Comparison of ENCODE assay signal across 8 cellular contexts in the genomic region with DNA sequence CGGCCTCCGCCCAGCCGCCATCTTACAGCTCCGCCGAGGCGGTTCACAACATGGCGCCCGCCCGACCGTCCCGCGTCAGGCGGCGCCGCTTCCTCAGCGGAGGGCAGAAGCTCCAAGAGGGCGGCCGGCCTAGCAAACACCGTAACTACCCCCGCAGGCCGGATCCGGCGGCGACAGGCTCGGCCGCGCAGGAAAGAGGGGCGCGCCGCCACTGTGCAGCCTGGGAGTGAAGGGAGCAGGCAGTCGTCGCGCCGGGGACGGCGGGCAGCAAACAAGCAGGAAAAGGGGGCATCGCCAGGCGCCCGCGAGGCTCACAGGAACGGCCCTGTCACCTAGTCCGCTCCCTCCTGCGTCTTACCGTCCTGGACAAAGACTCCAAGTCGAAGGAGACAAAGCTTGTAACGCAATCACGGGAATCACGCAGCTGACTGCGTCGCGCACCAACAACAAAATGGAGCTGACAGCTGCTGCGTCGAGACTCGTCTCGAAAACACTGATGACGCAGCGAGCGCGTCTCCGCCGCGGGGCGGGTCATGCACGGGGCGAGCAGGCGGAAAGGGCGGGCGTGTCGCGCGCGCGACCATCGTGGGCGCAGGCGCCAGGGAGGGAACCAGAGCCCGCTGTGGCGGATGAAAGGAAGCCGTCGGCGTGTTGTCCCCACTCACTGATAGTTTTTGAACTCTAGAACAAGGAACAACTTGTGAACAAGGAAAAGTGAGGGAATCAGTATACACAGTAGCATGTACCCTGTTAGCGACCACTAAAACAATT. TPM values are rescaled to one million over a fixed set of nuclear protein-coding genes. Genes with fewer than 3 reads are reported as not detected.
DNase-seq lines count a peak whose midpoint lies in the region; TF ChIP-seq lines count a peak whose summit lies in the region.

Gene CLK1, minus strand, starts transcription at position 453 of the 771 bp plus-strand sequence. CDS start 2,796 bp downstream, outside the sequence.

- peak within 1 kb of the TSS; percentile 61 for H3K4me2 ChIP-seq in neuronal stem cell (ENCODE audit: insufficient read depth, low read length, poor library complexity, severe bottlenecking)

- peak within 1 kb of the TSS; percentile 80 for H4K91ac ChIP-seq in neuronal stem cell (ENCODE audit: low read depth, low read length, poor library complexity)

- peak within 1 kb of the TSS; percentile 99 for H3K27ac Mint-ChIP-seq in HFFc6

- H2BK15ac ChIP-seq in neuronal stem cell (ENCODE audit: low read length): peak within 1 kb of the TSS; percentile 60

- no peaks in the 10 kb centered on the region for H3K27me3 ChIP-seq in neuronal stem cell (ENCODE audit: control insufficient read depth in 3 of 3, insufficient read depth in 3 of 3, low read depth in 1 of 3, low read length in 3 of 3)
- no peaks in the 10 kb centered on the region for H3K27me3 ChIP-seq in subcutaneous abdominal adipose tissue (ENCODE audit: control insufficient read depth in 5 of 5, insufficient read depth in 4 of 5, low read length in 5 of 5)

- H3K4me1 ChIP-seq in neuronal stem cell (ENCODE audit: control insufficient read depth in 2 of 2, insufficient read depth in 1 of 2, low read depth in 1 of 2, low read length in 2 of 2) (peaks cover 0 to 9% of the 10 kb centered on the region in 2 donors), subcutaneous abdominal adipose tissue (ENCODE audit: control insufficient read depth in 5 of 5, insufficient read depth in 5 of 5, low read length in 5 of 5) (peaks cover 4 to 51% (median 42%) of the 10 kb centered on the region in 5 donors)

- H3K4me3 ChIP-seq in neuronal stem cell (ENCODE audit: low read length in 2 of 2) (peak within 1 kb of the TSS; percentile 84 to 98), subcutaneous abdominal adipose tissue (ENCODE audit: low read depth in 1 of 5, low read length in 5 of 5) (peak within 1 kb of the TSS; percentile 83 to 98 (median 93))

- in situ Hi-C loops in SK-MEL-5 (cut with HindIII; ENCODE audit: low pct_unique_long_range_greater_than_20kb, low sequenced_read_pairs): no loop called here

- peaks cover 4% of the 10 kb centered on the region for H3K79me1 ChIP-seq in neuronal stem cell (ENCODE audit: low read depth, low read length)

- peak; percentile 84 for DNase-seq in GM04504 (ENCODE audit: low read depth)
- peak; percentile 90 for DNase-seq in HFFc6
- peak; percentile 96 for DNase-seq in NAMALWA (ENCODE audit: low spot score)
- DNase-seq in SK-MEL-5 (ENCODE audit: low read depth, low spot score): peak; percentile 92
- peak; percentile 97 for DNase-seq in activated naive CD4-positive, alpha-beta T cell treated with Interleukin-2 at 50 U/mL for 16 hours
- peak; percentile 93 for DNase-seq in foreskin melanocyte
- peak; percentile 78 for DNase-seq in neuronal stem cell (ENCODE audit: low spot score)

- peak within 1 kb of the TSS; percentile 77 for H3K27ac ChIP-seq in neuronal stem cell (replicated peaks; ENCODE audit: low read length)
- peak within 1 kb of the TSS; percentile 100 for H3K27ac ChIP-seq in subcutaneous abdominal adipose tissue (ENCODE audit: low read depth, low read length)

- H3K18ac ChIP-seq in neuronal stem cell (ENCODE audit: low read length): peak within 1 kb of the TSS; percentile 99

- WGBS in neuronal stem cell (ENCODE audit: extremely low coverage in 2 of 2, insufficient read length in 2 of 2, insufficient replicate concordance in 1 of 2), 2 donors: no CpG with 5 or more reads among the region's 82 CpGs

- no peaks in the 10 kb centered on the region for H3K9me3 ChIP-seq in neuronal stem cell (replicated peaks in 1 of 2; ENCODE audit: control insufficient read depth in 2 of 2, insufficient read depth in 1 of 2, low read depth in 1 of 2, low read length in 2 of 2)
- no peaks in the 10 kb centered on the region for H3K9me3 ChIP-seq in subcutaneous abdominal adipose tissue (ENCODE audit: control insufficient read depth in 5 of 5, low read length in 5 of 5)

- H2BK5ac ChIP-seq in neuronal stem cell (ENCODE audit: low read length): no peak within 1 kb of the TSS

- H3K36me3 Mint-ChIP-seq in HFFc6 (ENCODE audit: low read depth): peaks cover 48% of the 10 kb centered on the region

- peak within 1 kb of the TSS; percentile 98 for H3K9ac ChIP-seq in neuronal stem cell (ENCODE audit: low read depth, low read length, poor library complexity)
- H3K9ac ChIP-seq in subcutaneous abdominal adipose tissue (ENCODE audit: low read length in 5 of 5): peak within 1 kb of the TSS; percentile 94 to 99 (median 97)

- H3K9me3 Mint-ChIP-seq in HFFc6: no peaks in the 10 kb centered on the region

- TF ChIP-seq CTCF in HFFc6 (IDR thresholded peaks at IDR 0.05): no peak

- peak within 1 kb of the TSS; percentile 23 for H2AK5ac ChIP-seq in neuronal stem cell (ENCODE audit: low read depth, low read length)

- peaks cover 50% of the 10 kb centered on the region for H3K4me1 Mint-ChIP-seq in HFFc6 (ENCODE audit: low read depth)

- peak within 1 kb of the TSS; percentile 95 for H3K4me3 Mint-ChIP-seq in HFFc6

- no peak within 1 kb of the TSS for H3K14ac ChIP-seq in neuronal stem cell (ENCODE audit: low read length)

- H2BK120ac ChIP-seq in neuronal stem cell (ENCODE audit: low read depth, low read length): no peak within 1 kb of the TSS

- H3K27me3 Mint-ChIP-seq in HFFc6 (ENCODE audit: insufficient read depth): peaks cover 4% of the 10 kb centered on the region

- no peak within 1 kb of the TSS for H4K8ac ChIP-seq in neuronal stem cell (ENCODE audit: low read depth, low read length)

- H2BK12ac ChIP-seq in neuronal stem cell (ENCODE audit: low read length): no peak within 1 kb of the TSS

- H2AFZ ChIP-seq in neuronal stem cell (ENCODE audit: low read length): peak within 1 kb of the TSS; percentile 90

- H3K36me3 ChIP-seq in neuronal stem cell (replicated peaks in 1 of 2; ENCODE audit: control insufficient read depth in 2 of 2, insufficient read depth in 2 of 2, low read length in 2 of 2): peaks cover 2 to 36% of the 10 kb centered on the region in 2 donors
- H3K36me3 ChIP-seq in subcutaneous abdominal adipose tissue (ENCODE audit: control insufficient read depth in 5 of 5, insufficient read depth in 5 of 5, low read length in 5 of 5): peaks cover 3 to 12% (median 7%) of the 10 kb centered on the region in 5 donors

- peak within 1 kb of the TSS; percentile 94 for H3K23ac ChIP-seq in neuronal stem cell (ENCODE audit: low read depth, low read length, poor library complexity)

- H3K4ac ChIP-seq in neuronal stem cell (ENCODE audit: low read length): peak within 1 kb of the TSS; percentile 30

RNA-seq across cellular contexts. Expression of gene CLK1, which starts in this region (rescaled TPM):
- 10 to 100 TPM; 25.8 to 28.3 (median 27.3) TPM for total RNA-seq in HFFc6 (2021; fragmentation: NEBNext Ultra II Directional; extraction: Animal tissue kit (Norgen Biotek cat#: 25700))
- 66.8 and 67.0 TPM in 2 replicates for total RNA-seq in SK-MEL-5 (2014; rRNA removed; shearing (Covaris generic))
- 15.8 and 16.3 TPM in 2 replicates for polyA plus RNA-seq in SK-MEL-5 (2015; cell fraction: cytosol; rRNA removed)
- 370 and 544 TPM in 2 replicates for polyA plus RNA-seq in SK-MEL-5 (2015; cell fraction: nucleus; rRNA removed)
- polyA plus RNA-seq in neuronal stem cell (2013, experiment 1 of 2): 72.0 TPM
- 71.3 TPM for polyA plus RNA-seq in neuronal stem cell (2013, experiment 2 of 2)

Comparison
In these comparisons a context has a peak if more than half of its experiments do, and no peak if none do; other contexts are left out.
1. Peak in every context shown above with its lines: DNase-seq, H3K4me3 ChIP-seq and H3K27ac ChIP-seq.